Comparison of ENCODE assay signal across 1 cellular context in the genomic region with DNA sequence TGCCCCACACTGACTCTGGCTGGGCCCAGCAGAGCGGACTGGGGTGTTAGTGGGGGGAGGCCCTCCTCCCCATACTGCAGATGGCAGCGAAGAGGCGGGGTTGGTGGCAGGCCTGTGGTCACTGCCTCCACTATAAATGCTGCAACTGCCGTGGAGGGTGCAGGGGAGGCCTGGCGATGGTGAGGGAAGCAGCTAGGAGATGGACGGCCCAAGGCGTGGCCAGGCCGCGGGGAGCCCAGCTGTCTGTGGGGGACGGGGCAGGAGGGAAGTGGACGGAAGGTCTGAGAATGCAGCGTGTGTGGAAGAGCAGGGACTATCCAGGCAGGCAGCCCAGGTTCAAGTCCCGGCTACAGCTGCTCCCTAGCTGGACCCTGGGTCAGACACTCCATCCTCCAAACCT.
TF ChIP-seq lines count a peak whose summit lies in the region.

No MANE protein-coding gene starts in this region.

TF ChIP-seq in H1, 55 proteins besides CTCF, POLR2A, EP300 and RAD21:
- TF ChIP-seq ASH2L (IDR thresholded peaks at IDR 0.05; ENCODE audit: low read length) (no peak), SUZ12 (IDR thresholded peaks at IDR 0.05; ENCODE audit: low read length) (no peak), SIN3A (conservative IDR thresholded peaks at IDR 0.05 in 1 of 2, IDR thresholded peaks at IDR 0.05 in 1 of 2; ENCODE audit: low read depth in 1 of 2, low read length in 2 of 2) (no peak), TAF1 (IDR thresholded peaks at IDR 0.05; ENCODE audit: low read depth, low read length) (no peak), CHD2 (IDR thresholded peaks at IDR 0.05; ENCODE audit: low read length) (no peak), CEBPB (IDR thresholded peaks at IDR 0.05; ENCODE audit: low read depth, low read length) (no peak), SIX5 (IDR thresholded peaks at IDR 0.05; ENCODE audit: low read depth, low read length) (no peak), YY1 (IDR thresholded peaks at IDR 0.05; ENCODE audit: low read depth, low read length) (no peak), BRCA1 (IDR thresholded peaks at IDR 0.05; ENCODE audit: low read depth, low read length) (no peak), TAF7 (optimal IDR thresholded peaks at IDR 0.05; ENCODE audit: borderline replicate concordance, low read depth, low read length) (no peak), CBX8 (IDR thresholded peaks at IDR 0.05; ENCODE audit: borderline replicate concordance, low read depth, low read length) (no peak), SP1 (IDR thresholded peaks at IDR 0.05; ENCODE audit: low read depth, low read length) (no peak), FOSL1 (IDR thresholded peaks at IDR 0.05; ENCODE audit: insufficient read depth, low read depth, low read length) (no peak), RFX5 (IDR thresholded peaks at IDR 0.05; ENCODE audit: borderline replicate concordance, low read depth, low read length) (no peak)
- TF ChIP-seq, protein P1, sequence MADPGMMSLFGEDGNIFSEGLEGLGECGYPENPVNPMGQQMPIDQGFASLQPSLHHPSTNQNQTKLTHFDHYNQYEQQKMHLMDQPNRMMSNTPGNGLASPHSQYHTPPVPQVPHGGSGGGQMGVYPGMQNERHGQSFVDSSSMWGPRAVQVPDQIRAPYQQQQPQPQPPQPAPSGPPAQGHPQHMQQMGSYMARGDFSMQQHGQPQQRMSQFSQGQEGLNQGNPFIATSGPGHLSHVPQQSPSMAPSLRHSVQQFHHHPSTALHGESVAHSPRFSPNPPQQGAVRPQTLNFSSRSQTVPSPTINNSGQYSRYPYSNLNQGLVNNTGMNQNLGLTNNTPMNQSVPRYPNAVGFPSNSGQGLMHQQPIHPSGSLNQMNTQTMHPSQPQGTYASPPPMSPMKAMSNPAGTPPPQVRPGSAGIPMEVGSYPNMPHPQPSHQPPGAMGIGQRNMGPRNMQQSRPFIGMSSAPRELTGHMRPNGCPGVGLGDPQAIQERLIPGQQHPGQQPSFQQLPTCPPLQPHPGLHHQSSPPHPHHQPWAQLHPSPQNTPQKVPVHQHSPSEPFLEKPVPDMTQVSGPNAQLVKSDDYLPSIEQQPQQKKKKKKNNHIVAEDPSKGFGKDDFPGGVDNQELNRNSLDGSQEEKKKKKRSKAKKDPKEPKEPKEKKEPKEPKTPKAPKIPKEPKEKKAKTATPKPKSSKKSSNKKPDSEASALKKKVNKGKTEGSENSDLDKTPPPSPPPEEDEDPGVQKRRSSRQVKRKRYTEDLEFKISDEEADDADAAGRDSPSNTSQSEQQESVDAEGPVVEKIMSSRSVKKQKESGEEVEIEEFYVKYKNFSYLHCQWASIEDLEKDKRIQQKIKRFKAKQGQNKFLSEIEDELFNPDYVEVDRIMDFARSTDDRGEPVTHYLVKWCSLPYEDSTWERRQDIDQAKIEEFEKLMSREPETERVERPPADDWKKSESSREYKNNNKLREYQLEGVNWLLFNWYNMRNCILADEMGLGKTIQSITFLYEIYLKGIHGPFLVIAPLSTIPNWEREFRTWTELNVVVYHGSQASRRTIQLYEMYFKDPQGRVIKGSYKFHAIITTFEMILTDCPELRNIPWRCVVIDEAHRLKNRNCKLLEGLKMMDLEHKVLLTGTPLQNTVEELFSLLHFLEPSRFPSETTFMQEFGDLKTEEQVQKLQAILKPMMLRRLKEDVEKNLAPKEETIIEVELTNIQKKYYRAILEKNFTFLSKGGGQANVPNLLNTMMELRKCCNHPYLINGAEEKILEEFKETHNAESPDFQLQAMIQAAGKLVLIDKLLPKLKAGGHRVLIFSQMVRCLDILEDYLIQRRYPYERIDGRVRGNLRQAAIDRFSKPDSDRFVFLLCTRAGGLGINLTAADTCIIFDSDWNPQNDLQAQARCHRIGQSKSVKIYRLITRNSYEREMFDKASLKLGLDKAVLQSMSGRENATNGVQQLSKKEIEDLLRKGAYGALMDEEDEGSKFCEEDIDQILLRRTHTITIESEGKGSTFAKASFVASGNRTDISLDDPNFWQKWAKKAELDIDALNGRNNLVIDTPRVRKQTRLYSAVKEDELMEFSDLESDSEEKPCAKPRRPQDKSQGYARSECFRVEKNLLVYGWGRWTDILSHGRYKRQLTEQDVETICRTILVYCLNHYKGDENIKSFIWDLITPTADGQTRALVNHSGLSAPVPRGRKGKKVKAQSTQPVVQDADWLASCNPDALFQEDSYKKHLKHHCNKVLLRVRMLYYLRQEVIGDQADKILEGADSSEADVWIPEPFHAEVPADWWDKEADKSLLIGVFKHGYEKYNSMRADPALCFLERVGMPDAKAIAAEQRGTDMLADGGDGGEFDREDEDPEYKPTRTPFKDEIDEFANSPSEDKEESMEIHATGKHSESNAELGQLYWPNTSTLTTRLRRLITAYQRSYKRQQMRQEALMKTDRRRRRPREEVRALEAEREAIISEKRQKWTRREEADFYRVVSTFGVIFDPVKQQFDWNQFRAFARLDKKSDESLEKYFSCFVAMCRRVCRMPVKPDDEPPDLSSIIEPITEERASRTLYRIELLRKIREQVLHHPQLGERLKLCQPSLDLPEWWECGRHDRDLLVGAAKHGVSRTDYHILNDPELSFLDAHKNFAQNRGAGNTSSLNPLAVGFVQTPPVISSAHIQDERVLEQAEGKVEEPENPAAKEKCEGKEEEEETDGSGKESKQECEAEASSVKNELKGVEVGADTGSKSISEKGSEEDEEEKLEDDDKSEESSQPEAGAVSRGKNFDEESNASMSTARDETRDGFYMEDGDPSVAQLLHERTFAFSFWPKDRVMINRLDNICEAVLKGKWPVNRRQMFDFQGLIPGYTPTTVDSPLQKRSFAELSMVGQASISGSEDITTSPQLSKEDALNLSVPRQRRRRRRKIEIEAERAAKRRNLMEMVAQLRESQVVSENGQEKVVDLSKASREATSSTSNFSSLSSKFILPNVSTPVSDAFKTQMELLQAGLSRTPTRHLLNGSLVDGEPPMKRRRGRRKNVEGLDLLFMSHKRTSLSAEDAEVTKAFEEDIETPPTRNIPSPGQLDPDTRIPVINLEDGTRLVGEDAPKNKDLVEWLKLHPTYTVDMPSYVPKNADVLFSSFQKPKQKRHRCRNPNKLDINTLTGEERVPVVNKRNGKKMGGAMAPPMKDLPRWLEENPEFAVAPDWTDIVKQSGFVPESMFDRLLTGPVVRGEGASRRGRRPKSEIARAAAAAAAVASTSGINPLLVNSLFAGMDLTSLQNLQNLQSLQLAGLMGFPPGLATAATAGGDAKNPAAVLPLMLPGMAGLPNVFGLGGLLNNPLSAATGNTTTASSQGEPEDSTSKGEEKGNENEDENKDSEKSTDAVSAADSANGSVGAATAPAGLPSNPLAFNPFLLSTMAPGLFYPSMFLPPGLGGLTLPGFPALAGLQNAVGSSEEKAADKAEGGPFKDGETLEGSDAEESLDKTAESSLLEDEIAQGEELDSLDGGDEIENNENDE (IDR thresholded peaks at IDR 0.05; ENCODE audit: insufficient replicate concordance, low read length), result no peak
- TF ChIP-seq, protein P2, sequence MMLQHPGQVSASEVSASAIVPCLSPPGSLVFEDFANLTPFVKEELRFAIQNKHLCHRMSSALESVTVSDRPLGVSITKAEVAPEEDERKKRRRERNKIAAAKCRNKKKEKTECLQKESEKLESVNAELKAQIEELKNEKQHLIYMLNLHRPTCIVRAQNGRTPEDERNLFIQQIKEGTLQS (IDR thresholded peaks at IDR 0.05; ENCODE audit: insufficient read depth, low read depth, low read length), result no peak
- TF ChIP-seq, protein P3, sequence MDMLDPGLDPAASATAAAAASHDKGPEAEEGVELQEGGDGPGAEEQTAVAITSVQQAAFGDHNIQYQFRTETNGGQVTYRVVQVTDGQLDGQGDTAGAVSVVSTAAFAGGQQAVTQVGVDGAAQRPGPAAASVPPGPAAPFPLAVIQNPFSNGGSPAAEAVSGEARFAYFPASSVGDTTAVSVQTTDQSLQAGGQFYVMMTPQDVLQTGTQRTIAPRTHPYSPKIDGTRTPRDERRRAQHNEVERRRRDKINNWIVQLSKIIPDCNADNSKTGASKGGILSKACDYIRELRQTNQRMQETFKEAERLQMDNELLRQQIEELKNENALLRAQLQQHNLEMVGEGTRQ (IDR thresholded peaks at IDR 0.05; ENCODE audit: low read length), result no peak
- TF ChIP-seq, protein P4, sequence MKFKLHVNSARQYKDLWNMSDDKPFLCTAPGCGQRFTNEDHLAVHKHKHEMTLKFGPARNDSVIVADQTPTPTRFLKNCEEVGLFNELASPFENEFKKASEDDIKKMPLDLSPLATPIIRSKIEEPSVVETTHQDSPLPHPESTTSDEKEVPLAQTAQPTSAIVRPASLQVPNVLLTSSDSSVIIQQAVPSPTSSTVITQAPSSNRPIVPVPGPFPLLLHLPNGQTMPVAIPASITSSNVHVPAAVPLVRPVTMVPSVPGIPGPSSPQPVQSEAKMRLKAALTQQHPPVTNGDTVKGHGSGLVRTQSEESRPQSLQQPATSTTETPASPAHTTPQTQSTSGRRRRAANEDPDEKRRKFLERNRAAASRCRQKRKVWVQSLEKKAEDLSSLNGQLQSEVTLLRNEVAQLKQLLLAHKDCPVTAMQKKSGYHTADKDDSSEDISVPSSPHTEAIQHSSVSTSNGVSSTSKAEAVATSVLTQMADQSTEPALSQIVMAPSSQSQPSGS (IDR thresholded peaks at IDR 0.05; ENCODE audit: low read length), result no peak
TF ChIP-seq in H1: peak in this region for 0.
